Comparison of ENCODE assay signal across 1 cellular context in the genomic region with DNA sequence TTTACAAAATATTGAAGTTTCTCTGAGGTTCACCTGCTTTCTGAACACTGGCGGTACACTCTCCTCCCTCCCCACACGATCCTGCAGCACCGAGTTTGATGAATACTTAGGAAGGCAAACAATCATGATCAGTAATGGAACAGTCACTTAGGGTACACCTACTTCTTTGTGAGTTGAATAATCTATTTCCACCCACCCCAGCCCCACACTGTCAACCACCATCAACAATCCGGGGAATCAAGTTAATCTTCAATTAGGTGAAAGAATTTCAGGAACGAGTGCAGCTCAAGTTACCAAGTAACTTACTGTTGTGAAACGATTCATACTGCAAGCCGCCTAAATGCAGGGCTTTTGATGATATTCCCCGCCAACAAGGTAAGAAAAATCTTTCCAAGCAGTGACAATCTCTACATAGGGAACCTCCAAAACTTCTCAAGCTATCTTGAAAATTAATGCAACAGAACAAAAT.
TF ChIP-seq lines count a peak whose summit lies in the region.

No MANE protein-coding gene starts in this region.

TF ChIP-seq in HepG2, 621 proteins besides CTCF, POLR2A, EP300 and RAD21 (continued from another document and continues in another):
- TF ChIP-seq, protein P1, sequence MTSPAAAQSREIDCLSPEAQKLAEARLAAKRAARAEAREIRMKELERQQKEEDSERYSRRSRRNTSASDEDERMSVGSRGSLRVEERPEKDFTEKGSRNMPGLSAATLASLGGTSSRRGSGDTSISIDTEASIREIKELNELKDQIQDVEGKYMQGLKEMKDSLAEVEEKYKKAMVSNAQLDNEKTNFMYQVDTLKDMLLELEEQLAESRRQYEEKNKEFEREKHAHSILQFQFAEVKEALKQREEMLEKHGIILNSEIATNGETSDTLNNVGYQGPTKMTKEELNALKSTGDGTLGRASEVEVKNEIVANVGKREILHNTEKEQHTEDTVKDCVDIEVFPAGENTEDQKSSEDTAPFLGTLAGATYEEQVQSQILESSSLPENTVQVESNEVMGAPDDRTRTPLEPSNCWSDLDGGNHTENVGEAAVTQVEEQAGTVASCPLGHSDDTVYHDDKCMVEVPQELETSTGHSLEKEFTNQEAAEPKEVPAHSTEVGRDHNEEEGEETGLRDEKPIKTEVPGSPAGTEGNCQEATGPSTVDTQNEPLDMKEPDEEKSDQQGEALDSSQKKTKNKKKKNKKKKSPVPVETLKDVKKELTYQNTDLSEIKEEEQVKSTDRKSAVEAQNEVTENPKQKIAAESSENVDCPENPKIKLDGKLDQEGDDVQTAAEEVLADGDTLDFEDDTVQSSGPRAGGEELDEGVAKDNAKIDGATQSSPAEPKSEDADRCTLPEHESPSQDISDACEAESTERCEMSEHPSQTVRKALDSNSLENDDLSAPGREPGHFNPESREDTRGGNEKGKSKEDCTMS (CRISPR knock-in tag; conservative IDR thresholded peaks at IDR 0.05), result no peak
- TF ChIP-seq SP4 (CRISPR knock-in tag; IDR thresholded peaks at IDR 0.05) (no peak), GPN1 (CRISPR knock-in tag; IDR thresholded peaks at IDR 0.05; ENCODE audit: borderline replicate concordance) (no peak), ZFP62 (CRISPR knock-in tag; IDR thresholded peaks at IDR 0.05) (no peak), TEAD2 (CRISPR knock-in tag; IDR thresholded peaks at IDR 0.05) (no peak), ATAD3A (CRISPR knock-in tag; IDR thresholded peaks at IDR 0.05) (no peak), ZMYM4 (CRISPR knock-in tag; IDR thresholded peaks at IDR 0.05) (0 out of 2 replicates have a peak, but pooled peaks have one; percentile 24), ZFP1 (CRISPR knock-in tag; IDR thresholded peaks at IDR 0.05) (0 out of 2 replicates have a peak, but pooled peaks have one; percentile 36), CEBPG (CRISPR knock-in tag; IDR thresholded peaks at IDR 0.05) (peak; percentile 61), KLF9 (CRISPR knock-in tag; IDR thresholded peaks at IDR 0.05; ENCODE audit: low read depth) (no peak), SOX6 (IDR thresholded peaks at IDR 0.05) (no peak), SOX6 (CRISPR knock-in tag; IDR thresholded peaks at IDR 0.05) (peak; percentile 64), HMG20A (CRISPR knock-in tag; IDR thresholded peaks at IDR 0.05; ENCODE audit: borderline replicate concordance) (0 out of 2 replicates have a peak, but pooled peaks have one; percentile 14), MED8 (CRISPR knock-in tag; IDR thresholded peaks at IDR 0.05; ENCODE audit: insufficient replicate concordance) (no peak), SOX13 (IDR thresholded peaks at IDR 0.05) (no peak), SOX13 (CRISPR knock-in tag; conservative IDR thresholded peaks at IDR 0.05 in 1 of 2, IDR thresholded peaks at IDR 0.05 in 1 of 2) (peak in 1 of 2 experiments; percentile 37; a peak in 1 of 4 replicates), TCF7 (IDR thresholded peaks at IDR 0.05; ENCODE audit: low read depth) (peak; percentile 2; the same call in 1 of the 2 replicates), PAF1 (CRISPR knock-in tag; IDR thresholded peaks at IDR 0.05) (no peak), NR2F2 (IDR thresholded peaks at IDR 0.05; ENCODE audit: borderline replicate concordance, low read depth) (0 out of 2 replicates have a peak, but pooled peaks have one; percentile 0), SIX4 (CRISPR knock-in tag; IDR thresholded peaks at IDR 0.05) (peak; percentile 94)
- TF ChIP-seq, protein P2, sequence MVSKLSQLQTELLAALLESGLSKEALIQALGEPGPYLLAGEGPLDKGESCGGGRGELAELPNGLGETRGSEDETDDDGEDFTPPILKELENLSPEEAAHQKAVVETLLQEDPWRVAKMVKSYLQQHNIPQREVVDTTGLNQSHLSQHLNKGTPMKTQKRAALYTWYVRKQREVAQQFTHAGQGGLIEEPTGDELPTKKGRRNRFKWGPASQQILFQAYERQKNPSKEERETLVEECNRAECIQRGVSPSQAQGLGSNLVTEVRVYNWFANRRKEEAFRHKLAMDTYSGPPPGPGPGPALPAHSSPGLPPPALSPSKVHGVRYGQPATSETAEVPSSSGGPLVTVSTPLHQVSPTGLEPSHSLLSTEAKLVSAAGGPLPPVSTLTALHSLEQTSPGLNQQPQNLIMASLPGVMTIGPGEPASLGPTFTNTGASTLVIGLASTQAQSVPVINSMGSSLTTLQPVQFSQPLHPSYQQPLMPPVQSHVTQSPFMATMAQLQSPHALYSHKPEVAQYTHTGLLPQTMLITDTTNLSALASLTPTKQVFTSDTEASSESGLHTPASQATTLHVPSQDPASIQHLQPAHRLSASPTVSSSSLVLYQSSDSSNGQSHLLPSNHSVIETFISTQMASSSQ (IDR thresholded peaks at IDR 0.05; ENCODE audit: low read depth), result 0 out of 2 replicates have a peak, but pooled peaks have one; percentile 40
- TF ChIP-seq, protein P2 (CRISPR knock-in tag; IDR thresholded peaks at IDR 0.05; ENCODE audit: borderline replicate concordance), result no peak
- TF ChIP-seq, protein P3, sequence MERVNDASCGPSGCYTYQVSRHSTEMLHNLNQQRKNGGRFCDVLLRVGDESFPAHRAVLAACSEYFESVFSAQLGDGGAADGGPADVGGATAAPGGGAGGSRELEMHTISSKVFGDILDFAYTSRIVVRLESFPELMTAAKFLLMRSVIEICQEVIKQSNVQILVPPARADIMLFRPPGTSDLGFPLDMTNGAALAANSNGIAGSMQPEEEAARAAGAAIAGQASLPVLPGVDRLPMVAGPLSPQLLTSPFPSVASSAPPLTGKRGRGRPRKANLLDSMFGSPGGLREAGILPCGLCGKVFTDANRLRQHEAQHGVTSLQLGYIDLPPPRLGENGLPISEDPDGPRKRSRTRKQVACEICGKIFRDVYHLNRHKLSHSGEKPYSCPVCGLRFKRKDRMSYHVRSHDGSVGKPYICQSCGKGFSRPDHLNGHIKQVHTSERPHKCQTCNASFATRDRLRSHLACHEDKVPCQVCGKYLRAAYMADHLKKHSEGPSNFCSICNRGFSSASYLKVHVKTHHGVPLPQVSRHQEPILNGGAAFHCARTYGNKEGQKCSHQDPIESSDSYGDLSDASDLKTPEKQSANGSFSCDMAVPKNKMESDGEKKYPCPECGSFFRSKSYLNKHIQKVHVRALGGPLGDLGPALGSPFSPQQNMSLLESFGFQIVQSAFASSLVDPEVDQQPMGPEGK (CRISPR knock-in tag; IDR thresholded peaks at IDR 0.05), result peak; percentile 24; the same call in 1 of the 2 replicates
- TF ChIP-seq, protein P4, sequence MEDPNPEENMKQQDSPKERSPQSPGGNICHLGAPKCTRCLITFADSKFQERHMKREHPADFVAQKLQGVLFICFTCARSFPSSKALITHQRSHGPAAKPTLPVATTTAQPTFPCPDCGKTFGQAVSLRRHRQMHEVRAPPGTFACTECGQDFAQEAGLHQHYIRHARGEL (CRISPR knock-in tag; IDR thresholded peaks at IDR 0.05), result no peak
- TF ChIP-seq, protein P5, sequence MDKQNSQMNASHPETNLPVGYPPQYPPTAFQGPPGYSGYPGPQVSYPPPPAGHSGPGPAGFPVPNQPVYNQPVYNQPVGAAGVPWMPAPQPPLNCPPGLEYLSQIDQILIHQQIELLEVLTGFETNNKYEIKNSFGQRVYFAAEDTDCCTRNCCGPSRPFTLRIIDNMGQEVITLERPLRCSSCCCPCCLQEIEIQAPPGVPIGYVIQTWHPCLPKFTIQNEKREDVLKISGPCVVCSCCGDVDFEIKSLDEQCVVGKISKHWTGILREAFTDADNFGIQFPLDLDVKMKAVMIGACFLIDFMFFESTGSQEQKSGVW (CRISPR knock-in tag; IDR thresholded peaks at IDR 0.05; ENCODE audit: borderline replicate concordance), result no peak
- TF ChIP-seq, protein P6, sequence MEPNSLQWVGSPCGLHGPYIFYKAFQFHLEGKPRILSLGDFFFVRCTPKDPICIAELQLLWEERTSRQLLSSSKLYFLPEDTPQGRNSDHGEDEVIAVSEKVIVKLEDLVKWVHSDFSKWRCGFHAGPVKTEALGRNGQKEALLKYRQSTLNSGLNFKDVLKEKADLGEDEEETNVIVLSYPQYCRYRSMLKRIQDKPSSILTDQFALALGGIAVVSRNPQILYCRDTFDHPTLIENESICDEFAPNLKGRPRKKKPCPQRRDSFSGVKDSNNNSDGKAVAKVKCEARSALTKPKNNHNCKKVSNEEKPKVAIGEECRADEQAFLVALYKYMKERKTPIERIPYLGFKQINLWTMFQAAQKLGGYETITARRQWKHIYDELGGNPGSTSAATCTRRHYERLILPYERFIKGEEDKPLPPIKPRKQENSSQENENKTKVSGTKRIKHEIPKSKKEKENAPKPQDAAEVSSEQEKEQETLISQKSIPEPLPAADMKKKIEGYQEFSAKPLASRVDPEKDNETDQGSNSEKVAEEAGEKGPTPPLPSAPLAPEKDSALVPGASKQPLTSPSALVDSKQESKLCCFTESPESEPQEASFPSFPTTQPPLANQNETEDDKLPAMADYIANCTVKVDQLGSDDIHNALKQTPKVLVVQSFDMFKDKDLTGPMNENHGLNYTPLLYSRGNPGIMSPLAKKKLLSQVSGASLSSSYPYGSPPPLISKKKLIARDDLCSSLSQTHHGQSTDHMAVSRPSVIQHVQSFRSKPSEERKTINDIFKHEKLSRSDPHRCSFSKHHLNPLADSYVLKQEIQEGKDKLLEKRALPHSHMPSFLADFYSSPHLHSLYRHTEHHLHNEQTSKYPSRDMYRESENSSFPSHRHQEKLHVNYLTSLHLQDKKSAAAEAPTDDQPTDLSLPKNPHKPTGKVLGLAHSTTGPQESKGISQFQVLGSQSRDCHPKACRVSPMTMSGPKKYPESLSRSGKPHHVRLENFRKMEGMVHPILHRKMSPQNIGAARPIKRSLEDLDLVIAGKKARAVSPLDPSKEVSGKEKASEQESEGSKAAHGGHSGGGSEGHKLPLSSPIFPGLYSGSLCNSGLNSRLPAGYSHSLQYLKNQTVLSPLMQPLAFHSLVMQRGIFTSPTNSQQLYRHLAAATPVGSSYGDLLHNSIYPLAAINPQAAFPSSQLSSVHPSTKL (CRISPR knock-in tag; IDR thresholded peaks at IDR 0.05), result 0 out of 2 replicates have a peak, but pooled peaks have one; percentile 5
- TF ChIP-seq, protein P7, sequence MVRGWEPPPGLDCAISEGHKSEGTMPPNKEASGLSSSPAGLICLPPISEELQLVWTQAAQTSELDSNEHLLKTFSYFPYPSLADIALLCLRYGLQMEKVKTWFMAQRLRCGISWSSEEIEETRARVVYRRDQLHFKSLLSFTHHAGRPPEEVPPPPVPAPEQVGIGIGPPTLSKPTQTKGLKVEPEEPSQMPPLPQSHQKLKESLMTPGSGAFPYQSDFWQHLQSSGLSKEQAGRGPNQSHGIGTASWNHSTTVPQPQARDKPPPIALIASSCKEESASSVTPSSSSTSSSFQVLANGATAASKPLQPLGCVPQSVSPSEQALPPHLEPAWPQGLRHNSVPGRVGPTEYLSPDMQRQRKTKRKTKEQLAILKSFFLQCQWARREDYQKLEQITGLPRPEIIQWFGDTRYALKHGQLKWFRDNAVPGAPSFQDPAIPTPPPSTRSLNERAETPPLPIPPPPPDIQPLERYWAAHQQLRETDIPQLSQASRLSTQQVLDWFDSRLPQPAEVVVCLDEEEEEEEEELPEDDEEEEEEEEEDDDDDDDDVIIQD (CRISPR knock-in tag; IDR thresholded peaks at IDR 0.05; ENCODE audit: low read depth), result no peak
- TF ChIP-seq, protein P8, sequence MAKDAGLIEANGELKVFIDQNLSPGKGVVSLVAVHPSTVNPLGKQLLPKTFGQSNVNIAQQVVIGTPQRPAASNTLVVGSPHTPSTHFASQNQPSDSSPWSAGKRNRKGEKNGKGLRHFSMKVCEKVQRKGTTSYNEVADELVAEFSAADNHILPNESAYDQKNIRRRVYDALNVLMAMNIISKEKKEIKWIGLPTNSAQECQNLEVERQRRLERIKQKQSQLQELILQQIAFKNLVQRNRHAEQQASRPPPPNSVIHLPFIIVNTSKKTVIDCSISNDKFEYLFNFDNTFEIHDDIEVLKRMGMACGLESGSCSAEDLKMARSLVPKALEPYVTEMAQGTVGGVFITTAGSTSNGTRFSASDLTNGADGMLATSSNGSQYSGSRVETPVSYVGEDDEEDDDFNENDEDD (CRISPR knock-in tag; IDR thresholded peaks at IDR 0.05; ENCODE audit: borderline replicate concordance), result peak; percentile 24; the same call in 1 of the 2 replicates
- TF ChIP-seq, protein P9, sequence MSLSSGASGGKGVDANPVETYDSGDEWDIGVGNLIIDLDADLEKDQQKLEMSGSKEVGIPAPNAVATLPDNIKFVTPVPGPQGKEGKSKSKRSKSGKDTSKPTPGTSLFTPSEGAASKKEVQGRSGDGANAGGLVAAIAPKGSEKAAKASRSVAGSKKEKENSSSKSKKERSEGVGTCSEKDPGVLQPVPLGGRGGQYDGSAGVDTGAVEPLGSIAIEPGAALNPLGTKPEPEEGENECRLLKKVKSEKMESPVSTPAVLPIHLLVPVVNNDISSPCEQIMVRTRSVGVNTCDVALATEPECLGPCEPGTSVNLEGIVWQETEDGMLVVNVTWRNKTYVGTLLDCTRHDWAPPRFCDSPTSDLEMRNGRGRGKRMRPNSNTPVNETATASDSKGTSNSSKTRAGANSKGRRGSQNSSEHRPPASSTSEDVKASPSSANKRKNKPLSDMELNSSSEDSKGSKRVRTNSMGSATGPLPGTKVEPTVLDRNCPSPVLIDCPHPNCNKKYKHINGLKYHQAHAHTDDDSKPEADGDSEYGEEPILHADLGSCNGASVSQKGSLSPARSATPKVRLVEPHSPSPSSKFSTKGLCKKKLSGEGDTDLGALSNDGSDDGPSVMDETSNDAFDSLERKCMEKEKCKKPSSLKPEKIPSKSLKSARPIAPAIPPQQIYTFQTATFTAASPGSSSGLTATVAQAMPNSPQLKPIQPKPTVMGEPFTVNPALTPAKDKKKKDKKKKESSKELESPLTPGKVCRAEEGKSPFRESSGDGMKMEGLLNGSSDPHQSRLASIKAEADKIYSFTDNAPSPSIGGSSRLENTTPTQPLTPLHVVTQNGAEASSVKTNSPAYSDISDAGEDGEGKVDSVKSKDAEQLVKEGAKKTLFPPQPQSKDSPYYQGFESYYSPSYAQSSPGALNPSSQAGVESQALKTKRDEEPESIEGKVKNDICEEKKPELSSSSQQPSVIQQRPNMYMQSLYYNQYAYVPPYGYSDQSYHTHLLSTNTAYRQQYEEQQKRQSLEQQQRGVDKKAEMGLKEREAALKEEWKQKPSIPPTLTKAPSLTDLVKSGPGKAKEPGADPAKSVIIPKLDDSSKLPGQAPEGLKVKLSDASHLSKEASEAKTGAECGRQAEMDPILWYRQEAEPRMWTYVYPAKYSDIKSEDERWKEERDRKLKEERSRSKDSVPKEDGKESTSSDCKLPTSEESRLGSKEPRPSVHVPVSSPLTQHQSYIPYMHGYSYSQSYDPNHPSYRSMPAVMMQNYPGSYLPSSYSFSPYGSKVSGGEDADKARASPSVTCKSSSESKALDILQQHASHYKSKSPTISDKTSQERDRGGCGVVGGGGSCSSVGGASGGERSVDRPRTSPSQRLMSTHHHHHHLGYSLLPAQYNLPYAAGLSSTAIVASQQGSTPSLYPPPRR (CRISPR knock-in tag; IDR thresholded peaks at IDR 0.05; ENCODE audit: borderline replicate concordance), result 0 out of 2 replicates have a peak, but pooled peaks have one; percentile 32
